In the genomic region with DNA sequence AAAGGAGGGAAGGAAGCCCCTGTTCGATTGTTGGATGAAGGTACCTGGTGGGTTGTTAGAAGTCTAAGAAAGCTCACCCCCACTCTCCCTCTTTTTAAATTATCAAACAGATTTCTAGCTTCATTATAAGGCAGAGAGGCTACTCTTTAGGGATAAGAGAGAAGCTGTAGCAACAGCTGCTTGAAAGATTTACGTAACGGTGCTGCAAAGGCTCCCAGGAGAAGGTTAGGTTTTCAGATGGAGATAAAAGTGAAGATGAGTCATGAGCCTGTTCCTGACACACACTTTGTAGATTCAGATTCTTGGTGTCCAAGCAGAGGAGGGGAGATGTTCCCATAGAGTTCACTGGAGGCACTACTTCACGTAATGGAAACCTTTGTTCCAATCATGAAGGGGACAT, we compare ENCODE assay signal across 14 cellular contexts. TPM values are rescaled to one million over a fixed set of nuclear protein-coding genes. Genes with fewer than 3 reads are reported as not detected.
A peak's percentile ranks its signal among the peaks of the same experiment; 100 is the strongest.
DNase-seq lines count a peak whose midpoint lies in the region; ATAC-seq and TF ChIP-seq lines count a peak whose summit lies in the region.
"Had no signal": no experiment of that assay in that cellular context is flagged by ENCODE, and none has a peak within 500 bp of the region (broad histone marks: within the 10 kb centered on the region; RNA-seq: fewer than 3 reads in every experiment).

No MANE protein-coding gene starts in this region.

- H3K27ac Mint-ChIP-seq in MCF 10A (ENCODE audit: low read depth, unreplicated experiment) = no peak overlapping the region

- CTCF ChIA-PET in MCF 10A (lab: Yijun Ruan, JAX) = no interaction called here
- CTCF ChIA-PET in mammary epithelial cell (lab: Charles Lee; ENCODE audit: low non-redundant PET) = no interaction called here

- H3K4me3 ChIP-seq in mammary epithelial cell (replicated peaks in 1 of 3; ENCODE audit: insufficient read depth in 1 of 3, low read depth in 2 of 3, low read length in 3 of 3) = no peak overlapping the region
- no peak overlapping the region for H3K4me3 ChIP-seq in hepatocyte
- H3K4me3 ChIP-seq in aorta (ENCODE audit: low read length in 2 of 2) = no peak overlapping the region
- H3K4me3 ChIP-seq: ovary had no signal

- intact Hi-C loops in MCF 10A (cut with micrococcal nuclease) (no loop called here), mammary epithelial cell (cut with micrococcal nuclease) (no loop called here), aorta (cut with DNase I) (loop anchor here in 1 of 2 donors (10.0 kb wide), 1 partner anchor 70 kb away; no protein-coding TSS in a partner anchor)

- H3K79me2 ChIP-seq in mammary epithelial cell (ENCODE audit: insufficient read depth, low read length) = no peaks in the 10 kb centered on the region
- no peaks in the 10 kb centered on the region for H3K79me2 ChIP-seq in hepatocyte

- H3K27ac ChIP-seq in mammary epithelial cell (ENCODE audit: insufficient read depth, low read depth, low read length) = no peak overlapping the region
- peak overlapping the region; percentile 8 for H3K27ac ChIP-seq in angular gyrus (ENCODE audit: low read depth, low read length)
- peak overlapping the region; percentile 57 for H3K27ac ChIP-seq in hepatocyte
- no peak overlapping the region for H3K27ac ChIP-seq in aorta (ENCODE audit: low read depth in 1 of 2, low read length in 2 of 2)
- H3K27ac ChIP-seq: brain microvascular endothelial cell, ovary had no signal

- no peaks in the 10 kb centered on the region for H3K27me3 Mint-ChIP-seq in MCF 10A (ENCODE audit: insufficient read depth, unreplicated experiment)

- H3K27me3 ChIP-seq in mammary epithelial cell (ENCODE audit: insufficient read depth, low read length) (no peaks in the 10 kb centered on the region), hepatocyte (no peaks in the 10 kb centered on the region), aorta (ENCODE audit: control insufficient read depth in 1 of 2, insufficient read depth in 2 of 2, low read length in 1 of 2) (no peaks in the 10 kb centered on the region)
- H3K27me3 ChIP-seq: ovary had no signal

- WGBS in mammary epithelial cell (ENCODE audit: low coverage, missing lambda C conversion rate) = 88% methylated on average over 4 of the region's 4 CpGs
- WGBS in hepatocyte (ENCODE audit: low lambda C conversion rate, missing lambda C conversion rate) = 72% methylated on average over 4 of the region's 4 CpGs
- WGBS in aorta, 2 donors = 87 to 93% methylated on average over 4 of the region's 4 CpGs

- H4K20me1 ChIP-seq in mammary epithelial cell (ENCODE audit: insufficient read depth, low read length) = no peaks in the 10 kb centered on the region
- no peaks in the 10 kb centered on the region for H4K20me1 ChIP-seq in hepatocyte (ENCODE audit: insufficient read depth, poor library complexity, severe bottlenecking)

- in situ Hi-C loops in mammary epithelial cell (cut with MboI; ENCODE audit: low sequenced_read_pairs in 2 of 2) = no loop called here

- BruUV-seq in MCF 10A (replicated peaks; lab: Mats Ljungman, UMichigan) = no TSS peak
- no TSS peak for BruUV-seq in mammary epithelial cell (replicated peaks; lab: Mats Ljungman, UMichigan)

- no peak overlapping the region for H3K4me3 Mint-ChIP-seq in MCF 10A (ENCODE audit: unreplicated experiment)

- no peaks in the 10 kb centered on the region for H3K36me3 ChIP-seq in mammary epithelial cell (ENCODE audit: insufficient read depth, low read length)
- no peaks in the 10 kb centered on the region for H3K36me3 ChIP-seq in hepatocyte (replicated peaks; ENCODE audit: insufficient read depth, low read depth)
- H3K36me3 ChIP-seq in aorta (ENCODE audit: control insufficient read depth in 1 of 2, insufficient read depth in 2 of 2, low read length in 1 of 2) = no peaks in the 10 kb centered on the region
- H3K36me3 ChIP-seq: brain microvascular endothelial cell, ovary had no signal

- TF ChIP-seq CTCF in MCF 10A (IDR thresholded peaks at IDR 0.05; ENCODE audit: unreplicated experiment) = no peak
- no peak for TF ChIP-seq CTCF in mammary epithelial cell (conservative IDR thresholded peaks at IDR 0.05 in 1 of 2, IDR thresholded peaks at IDR 0.05 in 1 of 2; ENCODE audit: extremely low read depth in 1 of 2, insufficient read depth in 1 of 2, low read depth in 1 of 2, low read length in 2 of 2)
- no peak for TF ChIP-seq CTCF in hepatocyte (IDR thresholded peaks at IDR 0.05; ENCODE audit: poor library complexity)

- POLR2A ChIA-PET in MCF 10A (lab: Yijun Ruan, JAX) = no interaction called here

- H3K9me3 ChIP-seq in mammary epithelial cell (replicated peaks; ENCODE audit: insufficient read depth, low read length) = no peaks in the 10 kb centered on the region
- no peaks in the 10 kb centered on the region for H3K9me3 ChIP-seq in hepatocyte (ENCODE audit: low read depth)
- H3K9me3 ChIP-seq in aorta (ENCODE audit: control insufficient read depth, low read length) = no peaks in the 10 kb centered on the region
- H3K9me3 ChIP-seq: ovary had no signal

- no peak overlapping the region for H3K4me2 ChIP-seq in mammary epithelial cell (ENCODE audit: insufficient read depth, low read depth, low read length)
- H3K4me2 ChIP-seq in hepatocyte = peak overlapping the region; percentile 29

- DNase-seq in MCF 10A (ENCODE audit: unreplicated experiment) (peak; percentile 0), mammary epithelial cell (no peak), hepatocyte (ENCODE audit: low spot score) (peak; percentile 34), superior temporal gyrus (ENCODE audit: extremely low spot score) (peak; percentile 44), NCI-H748 treated with DMSO at 0.1 percent for 48 hours (lab: John Stamatoyannopoulos, UW) (no peak), aorta (no peak), GDM1 (lab: John Stamatoyannopoulos, UW) (no peak)
- DNase-seq: brain microvascular endothelial cell, KG1, NCI-H187 treated with DMSO at 0.1 percent for 48 hours, NCI-H69, ovary had no signal

- H3K9me3 Mint-ChIP-seq in MCF 10A (ENCODE audit: unreplicated experiment) = no peaks in the 10 kb centered on the region

- no peaks in the 10 kb centered on the region for H3K4me1 Mint-ChIP-seq in MCF 10A (ENCODE audit: insufficient read depth, unreplicated experiment)

- H3K4me1 ChIP-seq in mammary epithelial cell (ENCODE audit: insufficient read depth, low read length) = no peaks in the 10 kb centered on the region
- peaks cover 4% of the 10 kb centered on the region for H3K4me1 ChIP-seq in hepatocyte (ENCODE audit: insufficient read depth)
- H3K4me1 ChIP-seq in aorta (ENCODE audit: control insufficient read depth in 1 of 2, insufficient read depth in 2 of 2, low read length in 2 of 2) = no peaks in the 10 kb centered on the region

- H3K9me2 ChIP-seq in hepatocyte (replicated peaks; ENCODE audit: insufficient read depth) = no peaks in the 10 kb centered on the region

- H2AFZ ChIP-seq in mammary epithelial cell (ENCODE audit: low read depth, low read length) = no peak overlapping the region
- no peak overlapping the region for H2AFZ ChIP-seq in hepatocyte

- no peaks in the 10 kb centered on the region for H3K36me3 Mint-ChIP-seq in MCF 10A (ENCODE audit: insufficient read depth, unreplicated experiment)

- ATAC-seq in aorta (ENCODE audit: low FRiP score) = no peak

- H3K9ac ChIP-seq in mammary epithelial cell (ENCODE audit: insufficient read depth, low read length) = no peak overlapping the region

- dilution Hi-C loops in mammary epithelial cell (cut with HindIII; ENCODE audit: low sequenced_read_pairs) = no loop called here

RNA-seq across cellular contexts. Expression of gene VWA3B, which starts 47.6 kb away (rescaled TPM):
- total RNA-seq in MCF 10A (2022) (not detected in 2 replicates), mammary epithelial cell (under 1 TPM in 1 of 2 donors, not detected in 1; 0.66 TPM), hepatocyte (not detected in 2 replicates), aorta (1 to 10 TPM in 1 of 2 donors, under 1 TPM in 1; 0.36 to 1.0 TPM)
- polyA plus RNA-seq in mammary epithelial cell (0.16 TPM), hepatocyte (0.80 TPM in 1 of 2 replicates, not detected in the other), aorta (1 to 10 TPM in 1 of 2 donors, not detected in 1; 1.1 TPM)
- not detected for polyA minus RNA-seq in mammary epithelial cell
- total RNA-seq: liver had no signal

Comparison
In these comparisons a context has a peak if more than half of its experiments do, and no peak if none do; other contexts are left out.
1. DNase-seq: peak in MCF 10A (single experiment), hepatocyte (single experiment) and superior temporal gyrus (single experiment); none in mammary epithelial cell (single experiment), NCI-H748 treated with DMSO at 0.1 percent for 48 hours (single experiment), aorta (0 of 2) and GDM1 (single experiment).
2. H3K27ac ChIP-seq: peak in angular gyrus (single experiment) and hepatocyte (single experiment); none in mammary epithelial cell (single experiment) and aorta (0 of 2).